14 cellular contexts compared by ENCODE assay signal in the genomic region with DNA sequence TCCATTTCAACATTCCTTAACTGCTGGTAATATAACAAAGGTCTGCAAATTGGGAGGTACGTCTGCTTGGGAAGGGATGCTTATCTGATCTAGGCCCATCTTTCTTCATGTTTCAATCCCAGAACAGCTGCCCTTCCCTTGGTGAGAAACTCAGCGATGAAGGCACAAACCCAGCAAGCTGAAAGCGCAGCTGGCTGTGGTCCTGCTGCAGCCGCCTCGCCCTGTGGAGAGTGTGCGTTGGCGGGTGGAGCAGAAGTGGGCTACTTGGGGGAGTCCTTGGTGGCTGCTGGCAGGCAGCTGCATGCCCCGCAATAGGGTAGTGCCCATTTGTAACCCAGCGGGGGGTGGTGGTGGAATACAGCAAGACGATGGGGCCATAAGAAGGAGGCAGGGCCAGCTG.
"Had no signal": no experiment of that assay in that cellular context is flagged by ENCODE, and none has a peak within 500 bp of the region (broad histone marks: within the 10 kb centered on the region; RNA-seq: fewer than 3 reads in every experiment).

No MANE protein-coding gene starts in this region.

- H3K9me3 Mint-ChIP-seq: activated T-helper 17 cell treated with anti-CD3 and anti-CD28 coated beads, Interleukin-2, amount 50 U/mL, for 72 hours; memory B cell; neural crest cell had no signal

- H3K36me3 ChIP-seq: cardiac muscle cell, left ventricle myocardium inferior, tibial nerve, vagina had no signal

- H3K4me1 ChIP-seq: parathyroid adenoma, tibial nerve, vagina had no signal

- H3K27ac ChIP-seq: cardiac muscle cell, left ventricle myocardium inferior, parathyroid adenoma, tibial nerve, vagina had no signal

- H3K27me3 Mint-ChIP-seq: activated T-helper 17 cell treated with anti-CD3 and anti-CD28 coated beads, Interleukin-2, amount 50 U/mL, for 72 hours; memory B cell had no signal

- ATAC-seq: activated T-helper 17 cell treated with anti-CD3 and anti-CD28 coated beads, Interleukin-2, amount 50 U/mL, for 72 hours had no signal

- H3K27ac Mint-ChIP-seq: activated T-helper 17 cell treated with anti-CD3 and anti-CD28 coated beads, Interleukin-2, amount 50 U/mL, for 72 hours; memory B cell had no signal

- FAIRE-seq: endometrium had no signal

- H3K27me3 ChIP-seq: cardiac muscle cell, tibial nerve, vagina had no signal

- H3K9me3 ChIP-seq: left ventricle myocardium inferior, tibial nerve, vagina had no signal

- DNase-seq: activated CD4-positive, alpha-beta T cell treated with anti-CD3 and anti-CD28 coated beads for 1 hour; activated CD4-positive, alpha-beta T cell treated with anti-CD3 and anti-CD28 coated beads, Interleukin-2, amount 50 U/mL, for 48 hours; activated naive CD4-positive, alpha-beta T cell treated with Interleukin-2 at 50 U/mL for 16 hours; left ventricle myocardium inferior; stimulated activated CD4-positive, alpha-beta T cell treated with anti-CD3 and anti-CD28 coated beads, Interleukin-4, amount 100 ng/mL, for 24 hours; stimulated activated naive CD4-positive, alpha-beta T cell had no signal

- H3K4me3 Mint-ChIP-seq: activated T-helper 17 cell treated with anti-CD3 and anti-CD28 coated beads, Interleukin-2, amount 50 U/mL, for 72 hours; memory B cell; neural crest cell had no signal

- H3K4me1 Mint-ChIP-seq: activated T-helper 17 cell treated with anti-CD3 and anti-CD28 coated beads, Interleukin-2, amount 50 U/mL, for 72 hours; memory B cell had no signal

- H3K36me3 Mint-ChIP-seq: memory B cell had no signal

- H3K4me3 ChIP-seq: cardiac muscle cell, left ventricle myocardium inferior, tibial nerve, vagina had no signal
